ENCODE assay signal across 28 cellular contexts in genomic region chr1:212805767-212806166, GRCh38.
"Had no signal": no experiment of that assay in that cellular context is flagged by ENCODE, and none has a peak within 500 bp of the region (broad histone marks: within the 10 kb centered on the region; RNA-seq: fewer than 3 reads in every experiment).

No MANE protein-coding gene starts in this region.

- H3K4me1 ChIP-seq: esophagus muscularis mucosa, foreskin keratinocyte, gastroesophageal sphincter, heart left ventricle, left lung, prostate gland, right atrium auricular region, stomach, testis, tibial artery had no signal

- DNase-seq: dermis blood vessel endothelial cell; effector memory CD4-positive, alpha-beta T cell; foreskin keratinocyte; heart left ventricle; kidney; left lung; mesenchymal stem cell; mucosa of descending colon; naive B cell; stimulated activated CD4-positive, alpha-beta T cell treated with anti-CD3 and anti-CD28 coated beads, Interleukin-12 subunit alpha, Interleukin-12 subunit beta, amount 100 ng/mL, for 4 hours; stimulated activated CD4-positive, alpha-beta T cell treated with anti-CD3 and anti-CD28 coated beads, Interleukin-1b, Interleukin-23, amount 100 ng/mL, for 48 hours; stimulated activated CD4-positive, alpha-beta T cell treated with anti-CD3 and anti-CD28 coated beads, Interleukin-4, amount 100 ng/mL, for 1 hour; stimulated activated naive CD4-positive, alpha-beta T cell treated with Interleukin-2 at 50 U/mL for 16 hours; stomach; substantia nigra; testis; tibial artery had no signal

- H3K27ac ChIP-seq: coronary artery, esophagus muscularis mucosa, foreskin keratinocyte, gastroesophageal sphincter, heart left ventricle, hepatocyte, left lung, prostate gland, right atrium auricular region, stomach, testis, tibial artery had no signal

- H3K27me3 ChIP-seq: esophagus muscularis mucosa, foreskin keratinocyte, gastroesophageal sphincter, heart left ventricle, hepatocyte, left lung, right atrium auricular region, stomach, testis, tibial artery had no signal

- FAIRE-seq: endothelial cell of umbilical vein, kidney had no signal

- H3K9me3 ChIP-seq: esophagus muscularis mucosa, gastroesophageal sphincter, heart left ventricle, left lung, mucosa of descending colon, prostate gland, right atrium auricular region, stomach, testis, tibial artery had no signal

- ATAC-seq: foreskin keratinocyte; gastroesophageal sphincter; heart left ventricle; left lung; mucosa of descending colon; natural killer cell treated with Interleukin-12 subunit alpha and Interleukin-12 subunit beta and Interleukin-15 and Interleukin-18, amount 100 ng/mL, for 72 hours; sciatic nerve; stimulated activated effector memory CD8-positive, alpha-beta T cell treated with anti-CD3 and anti-CD28 coated beads, Interleukin-12 subunit alpha, Interleukin-12 subunit beta, amount 100 ng/mL, for 72 hours had no signal

- H3K4me3 ChIP-seq: coronary artery, esophagus muscularis mucosa, gastroesophageal sphincter, heart left ventricle, hepatocyte, left lung, mucosa of descending colon, prostate gland, right atrium auricular region, smooth muscle cell, stomach, testis, tibial artery had no signal

- H3K36me3 ChIP-seq: prostate gland had no signal
